ENCODE assay signal across 8 cellular contexts in the genomic region with DNA sequence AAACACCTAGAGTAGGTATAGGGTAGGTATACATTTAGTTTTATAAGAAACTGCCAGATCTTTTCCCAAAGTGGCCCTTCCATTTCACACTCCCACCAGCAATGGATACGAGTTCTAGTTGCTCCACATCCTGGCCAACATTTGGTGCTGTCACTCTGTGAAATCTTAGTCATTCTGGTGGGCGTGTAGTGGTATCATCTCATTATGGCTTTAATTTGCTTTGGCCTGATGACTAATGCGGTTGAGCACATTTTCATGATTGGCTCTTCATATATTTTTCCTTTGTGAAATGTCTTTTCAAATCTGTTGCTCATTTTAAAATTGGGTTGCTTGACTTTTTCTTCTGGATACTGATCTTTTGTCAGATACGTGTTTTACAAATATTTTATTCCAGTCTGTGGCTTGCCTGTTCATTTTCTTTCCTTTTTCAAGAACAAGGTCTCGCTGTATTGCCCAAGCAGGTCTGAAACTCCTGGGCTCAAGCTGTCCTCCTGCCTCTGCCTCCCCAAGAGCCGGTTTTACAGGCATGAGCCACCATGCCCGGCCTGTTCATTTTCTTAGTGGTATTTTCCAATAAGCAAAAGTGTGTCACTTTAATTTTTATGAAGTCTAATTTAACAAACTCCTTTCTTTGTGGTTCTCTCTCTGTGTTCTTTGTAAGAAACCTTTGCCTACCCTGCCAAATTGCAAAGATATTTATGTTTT.
A peak's percentile ranks its signal among the peaks of the same experiment; 100 is the strongest.
DNase-seq lines count a peak whose midpoint lies in the region; ATAC-seq lines count a peak whose summit lies in the region.

No MANE protein-coding gene starts in this region.

- ATAC-seq in stimulated activated effector memory CD8-positive, alpha-beta T cell treated with anti-CD3 and anti-CD28 coated beads, Interleukin-12 subunit alpha, Interleukin-12 subunit beta, amount 100 ng/mL, for 72 hours, result peak; percentile 82
- ATAC-seq in Right ventricle myocardium inferior (no peak), HG02981 (IDR thresholded peaks at IDR 0.05; ENCODE audit: unreplicated experiment) (no peak)

- H3K4me3 Mint-ChIP-seq in T-helper 2 cell treated with Interferon-gamma antibody and Interleukin-4, amounts not matched to agents 5 μg/mL and 100 μg/mL, for 36 hours, result peak overlapping the region; percentile 79
- peak overlapping the region; percentile 69 for H3K4me3 Mint-ChIP-seq in stimulated activated effector memory CD8-positive, alpha-beta T cell treated with anti-CD3 and anti-CD28 coated beads, Interleukin-12 subunit alpha, Interleukin-12 subunit beta, amount 100 ng/mL, for 72 hours

- intact Hi-C loops in Right ventricle myocardium inferior (cut with DNase I), result no loop called here

- peaks cover 22% of the 10 kb centered on the region for H3K9me3 Mint-ChIP-seq in T-helper 2 cell treated with Interferon-gamma antibody and Interleukin-4, amounts not matched to agents 5 μg/mL and 100 μg/mL, for 36 hours
- H3K9me3 Mint-ChIP-seq in stimulated activated effector memory CD8-positive, alpha-beta T cell treated with anti-CD3 and anti-CD28 coated beads, Interleukin-12 subunit alpha, Interleukin-12 subunit beta, amount 100 ng/mL, for 72 hours, result no peaks in the 10 kb centered on the region

- DNase-seq in DMS79 treated with DMSO at 0.1 percent for 48 hours (lab: John Stamatoyannopoulos, UW) (peak; percentile 10), DMS79 (lab: John Stamatoyannopoulos, UW) (no peak), epithelial cell of prostate (ENCODE audit: low read depth, low spot score) (no peak), Right ventricle myocardium inferior (ENCODE audit: missing footprints) (no peak), GM19238 (ENCODE audit: insufficient read length, low spot score) (no peak)
- DNase-seq in T-helper 2 cell treated with Interferon-gamma antibody and Interleukin-4, amounts not matched to agents 5 μg/mL and 100 μg/mL, for 36 hours (ENCODE audit: low spot score), result peak; percentile 74
- DNase-seq in stimulated activated effector memory CD8-positive, alpha-beta T cell treated with anti-CD3 and anti-CD28 coated beads, Interleukin-12 subunit alpha, Interleukin-12 subunit beta, amount 100 ng/mL, for 72 hours (ENCODE audit: low spot score in 2 of 2), result peak in 1 of 2 donors; percentile 72

- H3K27ac Mint-ChIP-seq in T-helper 2 cell treated with Interferon-gamma antibody and Interleukin-4, amounts not matched to agents 5 μg/mL and 100 μg/mL, for 36 hours, result peak overlapping the region; percentile 90
- H3K27ac Mint-ChIP-seq in stimulated activated effector memory CD8-positive, alpha-beta T cell treated with anti-CD3 and anti-CD28 coated beads, Interleukin-12 subunit alpha, Interleukin-12 subunit beta, amount 100 ng/mL, for 72 hours, result peak overlapping the region; percentile 92

- H3K27ac ChIP-seq in epithelial cell of prostate, result peak overlapping the region; percentile 65

- H3K36me3 Mint-ChIP-seq in T-helper 2 cell treated with Interferon-gamma antibody and Interleukin-4, amounts not matched to agents 5 μg/mL and 100 μg/mL, for 36 hours (ENCODE audit: low read depth), result peaks cover 19% of the 10 kb centered on the region
- peaks cover 11% of the 10 kb centered on the region for H3K36me3 Mint-ChIP-seq in stimulated activated effector memory CD8-positive, alpha-beta T cell treated with anti-CD3 and anti-CD28 coated beads, Interleukin-12 subunit alpha, Interleukin-12 subunit beta, amount 100 ng/mL, for 72 hours

- H3K27me3 Mint-ChIP-seq in T-helper 2 cell treated with Interferon-gamma antibody and Interleukin-4, amounts not matched to agents 5 μg/mL and 100 μg/mL, for 36 hours (ENCODE audit: low read depth), result no peaks in the 10 kb centered on the region

- peaks cover 39% of the 10 kb centered on the region for H3K4me1 Mint-ChIP-seq in T-helper 2 cell treated with Interferon-gamma antibody and Interleukin-4, amounts not matched to agents 5 μg/mL and 100 μg/mL, for 36 hours (ENCODE audit: low read depth)
- peaks cover 31% of the 10 kb centered on the region for H3K4me1 Mint-ChIP-seq in stimulated activated effector memory CD8-positive, alpha-beta T cell treated with anti-CD3 and anti-CD28 coated beads, Interleukin-12 subunit alpha, Interleukin-12 subunit beta, amount 100 ng/mL, for 72 hours

Comparison
In these comparisons a context has a peak if more than half of its experiments do, and no peak if none do; other contexts are left out.
1. DNase-seq: peak in DMS79 treated with DMSO at 0.1 percent for 48 hours (single experiment) and T-helper 2 cell treated with Interferon-gamma antibody and Interleukin-4, amounts not matched to agents 5 μg/mL and 100 μg/mL, for 36 hours (single experiment); none in DMS79 (single experiment), epithelial cell of prostate (single experiment), Right ventricle myocardium inferior (single experiment) and GM19238 (single experiment).